Comparison of ENCODE assay signal across 23 cellular contexts in the genomic region with DNA sequence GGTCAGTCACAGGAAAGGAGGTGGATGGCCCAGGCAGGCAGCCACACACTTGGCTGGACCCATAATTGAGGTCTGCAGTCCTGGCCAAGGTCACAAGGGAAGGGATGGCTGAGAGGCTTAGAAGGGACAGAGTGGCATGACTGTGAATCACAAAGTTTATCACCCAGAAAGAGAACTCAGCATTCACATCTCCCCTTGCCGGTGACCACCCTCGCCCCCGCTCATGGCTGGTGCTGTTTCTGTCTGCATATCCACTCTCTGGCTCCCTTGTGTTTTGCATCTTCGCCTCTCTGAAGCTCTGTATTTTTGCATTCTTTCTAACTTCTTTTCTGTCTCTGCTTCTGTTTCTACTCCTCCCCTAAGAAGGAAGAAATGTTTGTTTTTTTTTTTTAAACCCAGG.
DNase-seq lines count a peak whose midpoint lies in the region; ATAC-seq, FAIRE-seq and TF ChIP-seq lines count a peak whose summit lies in the region.
"Had no signal": no experiment of that assay in that cellular context is flagged by ENCODE, and none has a peak within 500 bp of the region (broad histone marks: within the 10 kb centered on the region; RNA-seq: fewer than 3 reads in every experiment).

No MANE protein-coding gene starts in this region.

- H2BK15ac ChIP-seq in H1 (ENCODE audit: low read length), result no peak overlapping the region

- no peaks in the 10 kb centered on the region for H3K79me1 ChIP-seq in H1 (ENCODE audit: low read depth, low read length)

- H2BK5ac ChIP-seq in H1 (ENCODE audit: low read depth, low read length), result no peak overlapping the region

- H3K9me3 Mint-ChIP-seq in neural progenitor cell, result no peaks in the 10 kb centered on the region
- no peaks in the 10 kb centered on the region for H3K9me3 Mint-ChIP-seq in natural killer cell treated with Interleukin-12 subunit alpha and Interleukin-12 subunit beta and Interleukin-15 and Interleukin-18, amount 100 ng/mL, for 72 hours
- H3K9me3 Mint-ChIP-seq: CD8-positive, alpha-beta memory T cell had no signal

- peak overlapping the region; percentile 2 for H3K4me3 Mint-ChIP-seq in neural progenitor cell
- H3K4me3 Mint-ChIP-seq in natural killer cell treated with Interleukin-12 subunit alpha and Interleukin-12 subunit beta and Interleukin-15 and Interleukin-18, amount 100 ng/mL, for 72 hours, result no peak overlapping the region
- H3K4me3 Mint-ChIP-seq: CD8-positive, alpha-beta memory T cell had no signal

- H3K27me3 ChIP-seq in Karpas-422 (ENCODE audit: low read length), result no peaks in the 10 kb centered on the region
- peaks cover 0 to 1% (median 0%) of the 10 kb centered on the region in 4 experiments; a peak in 1 of 7 replicates for H3K27me3 ChIP-seq in H1 (replicated peaks in 1 of 4; ENCODE audit: control insufficient read depth in 3 of 4, extremely low read depth in 1 of 4, insufficient read depth in 3 of 4, low read length in 3 of 4)
- H3K27me3 ChIP-seq in neural progenitor cell, result no peaks in the 10 kb centered on the region
- no peaks in the 10 kb centered on the region for H3K27me3 ChIP-seq in skeletal muscle tissue (ENCODE audit: control insufficient read depth in 3 of 3, insufficient read depth in 3 of 3, low read length in 3 of 3)
- H3K27me3 ChIP-seq: Peyer's patch had no signal

- no peak overlapping the region for H3K14ac ChIP-seq in H1 (ENCODE audit: insufficient read length)

- H2AFZ ChIP-seq in Karpas-422 (ENCODE audit: low read length) (no peak overlapping the region), H1 (ENCODE audit: low read length) (no peak overlapping the region), neural progenitor cell (replicated peaks) (no peak overlapping the region)

- H3K9me3 ChIP-seq in Karpas-422 (ENCODE audit: low read length), result no peaks in the 10 kb centered on the region
- H3K9me3 ChIP-seq in H1 (ENCODE audit: insufficient read depth in 2 of 2, low read depth in 1 of 2, low read length in 1 of 2), result no peaks in the 10 kb centered on the region
- H3K9me3 ChIP-seq in neural progenitor cell (ENCODE audit: low read depth), result no peaks in the 10 kb centered on the region
- no peaks in the 10 kb centered on the region for H3K9me3 ChIP-seq in skeletal muscle tissue (ENCODE audit: control insufficient read depth in 3 of 3, low read length in 3 of 3)
- H3K9me3 ChIP-seq: Peyer's patch had no signal

- peaks cover 3% of the 10 kb centered on the region for H3F3A ChIP-seq in neural progenitor cell (ENCODE audit: low read depth)

- no peak overlapping the region for H3K23ac ChIP-seq in H1 (ENCODE audit: insufficient read length)

- no peak overlapping the region for H2BK120ac ChIP-seq in H1 (replicated peaks; ENCODE audit: low read depth, low read length)

- H2BK20ac ChIP-seq in H1 (ENCODE audit: low read length), result no peak overlapping the region

- WGBS in H1 (ENCODE audit: extremely low coverage in 1 of 2, insufficient coverage in 1 of 2, insufficient read length in 1 of 2, insufficient replicate concordance in 2 of 2, low coverage in 1 of 2, low lambda C conversion rate in 2 of 2, missing lambda C conversion rate in 1 of 2), 2 experiments, result 85% methylated on average over 4 of the region's 4 CpGs; no CpG with 5 or more reads in 1 of the 2 experiments

- no peak overlapping the region for H3K18ac ChIP-seq in H1 (ENCODE audit: extremely low read depth, low read length)

- peaks cover 73% of the 10 kb centered on the region for H3K4me1 Mint-ChIP-seq in neural progenitor cell
- no peaks in the 10 kb centered on the region for H3K4me1 Mint-ChIP-seq in natural killer cell treated with Interleukin-12 subunit alpha and Interleukin-12 subunit beta and Interleukin-15 and Interleukin-18, amount 100 ng/mL, for 72 hours (ENCODE audit: low read depth in 2 of 2)
- H3K4me1 Mint-ChIP-seq: CD8-positive, alpha-beta memory T cell had no signal

- 0 out of 2 replicates have a peak overlapping the region, but pooled peaks have one; percentile 39 for H2BK12ac ChIP-seq in H1 (ENCODE audit: low read depth, low read length)

- TF ChIP-seq RAD21 in H1 (IDR thresholded peaks at IDR 0.05 in 1 of 2, conservative IDR thresholded peaks at IDR 0.05 in 1 of 2; ENCODE audit: low read depth in 2 of 2, low read length in 2 of 2), result no peak

- POLR2A ChIA-PET in H1 (lab: Charles Lee; ENCODE audit: partially characterized antibody), result interaction anchor here (0.6 to 0.7 kb wide), 2 partner anchors 12 to 154 kb away, joined by 3 read pairs; no protein-coding TSS in a partner anchor

- no peak for TF ChIP-seq POLR2A in H1 (IDR thresholded peaks at IDR 0.05; ENCODE audit: control extremely low read depth in 1 of 2, low read depth in 2 of 2, low read length in 2 of 2)

- ATAC-seq in natural killer cell treated with Interleukin-12 subunit alpha and Interleukin-12 subunit beta and Interleukin-15 and Interleukin-18, amount 100 ng/mL, for 72 hours, result no peak

- H4K20me1 ChIP-seq in Karpas-422 (ENCODE audit: insufficient read depth, low read depth, low read length), result no peaks in the 10 kb centered on the region
- H4K20me1 ChIP-seq in H1 (replicated peaks in 1 of 2; ENCODE audit: control insufficient read depth in 1 of 2, insufficient read depth in 2 of 2, low read length in 2 of 2), result no peaks in the 10 kb centered on the region
- H4K20me1 ChIP-seq in neural progenitor cell (ENCODE audit: low read depth), result no peaks in the 10 kb centered on the region

- no peak overlapping the region for H2AK5ac ChIP-seq in H1 (ENCODE audit: low read depth, low read length)

- CTCF ChIA-PET in H1 (lab: Charles Lee; ENCODE audit: partially characterized antibody), result interaction anchor here (0.6 to 16.9 kb wide), 4 partner anchors 28 to 1285 kb away, joined by 3 to 315 read pairs (median 4); no protein-coding TSS in a partner anchor

- no peak overlapping the region for H3K4me3 ChIP-seq in Karpas-422 (ENCODE audit: low read length)
- no peak overlapping the region for H3K4me3 ChIP-seq in H1 (ENCODE audit: extremely low read depth in 1 of 4, insufficient read depth in 2 of 4, low read depth in 3 of 4, low read length in 4 of 4)
- no peak overlapping the region for H3K4me3 ChIP-seq in neural progenitor cell
- H3K4me3 ChIP-seq in skeletal muscle tissue (ENCODE audit: low read length in 3 of 3), result no peak overlapping the region
- H3K4me3 ChIP-seq: Peyer's patch had no signal

- no peak overlapping the region for H4K8ac ChIP-seq in H1 (ENCODE audit: extremely low read depth, insufficient read depth, low read length)

- DNase-seq in Karpas-422 (no peak), H1 (ENCODE audit: low read depth in 1 of 2, low spot score in 2 of 2) (no peak), neural progenitor cell (ENCODE audit: low spot score) (no peak), NCI-H1694 treated with DMSO at 0.1 percent for 48 hours (lab: John Stamatoyannopoulos, UW) (no peak), DMS53 (lab: John Stamatoyannopoulos, UW) (no peak)
- DNase-seq in stimulated activated naive CD4-positive, alpha-beta T cell (lab: John Stamatoyannopoulos, UW), result no peak
- no peak for DNase-seq in natural killer cell treated with Interleukin-12 subunit alpha and Interleukin-12 subunit beta and Interleukin-15 and Interleukin-18, amount 100 ng/mL, for 72 hours (ENCODE audit: low spot score)
- DNase-seq: 8988T; C1 segment of cervical spinal cord; Calu3; CD8-positive, alpha-beta memory T cell; DMS153; GDM1; KG1; MV-4-11; NCI-H1105 treated with DMSO at 0.1 percent for 48 hours; NCI-H2081; NCI-H446; NCI-H526; Peyer's patch had no signal

- H3K27me3 Mint-ChIP-seq in neural progenitor cell (ENCODE audit: insufficient read depth, low read depth), result peaks cover 4% of the 10 kb centered on the region
- H3K27me3 Mint-ChIP-seq in natural killer cell treated with Interleukin-12 subunit alpha and Interleukin-12 subunit beta and Interleukin-15 and Interleukin-18, amount 100 ng/mL, for 72 hours, result peaks cover 24 to 29% of the 10 kb centered on the region in 2 donors

- H3K27ac ChIP-seq in Karpas-422 (ENCODE audit: low read length), result peak overlapping the region; percentile 100
- no peak overlapping the region for H3K27ac ChIP-seq in H1 (ENCODE audit: low read depth, low read length)
- H3K27ac ChIP-seq in neural progenitor cell, result no peak overlapping the region
- H3K27ac ChIP-seq in skeletal muscle tissue (ENCODE audit: low read depth, low read length), result peak overlapping the region; percentile 61
- H3K27ac ChIP-seq: Peyer's patch had no signal

- no peaks in the 10 kb centered on the region for H3K9me2 ChIP-seq in Karpas-422 (replicated peaks; ENCODE audit: insufficient read depth, low read length)

- no peaks in the 10 kb centered on the region for H3K36me3 ChIP-seq in Karpas-422 (ENCODE audit: insufficient read depth, low read length)
- H3K36me3 ChIP-seq in H1 (ENCODE audit: control insufficient read depth in 2 of 4, insufficient read depth in 4 of 4, low read length in 3 of 4), result no peaks in the 10 kb centered on the region
- H3K36me3 ChIP-seq in neural progenitor cell, result no peaks in the 10 kb centered on the region
- no peaks in the 10 kb centered on the region for H3K36me3 ChIP-seq in skeletal muscle tissue (ENCODE audit: control insufficient read depth in 3 of 3, insufficient read depth in 3 of 3, low read length in 3 of 3)
- H3K36me3 ChIP-seq: Peyer's patch had no signal

- H3K56ac ChIP-seq in H1 (replicated peaks; ENCODE audit: insufficient read length, low read depth, low read length), result no peak overlapping the region

- no peak overlapping the region for H3K4me2 ChIP-seq in Karpas-422 (ENCODE audit: low read depth, low read length, poor library complexity, severe bottlenecking)
- no peak overlapping the region for H3K4me2 ChIP-seq in H1 (ENCODE audit: insufficient read depth in 1 of 2, low read depth in 2 of 2, low read length in 2 of 2)
- H3K4me2 ChIP-seq in neural progenitor cell, result no peak overlapping the region

- no peak for TF ChIP-seq EP300 in H1 (IDR thresholded peaks at IDR 0.05; ENCODE audit: borderline replicate concordance in 1 of 2, low read depth in 2 of 2, low read length in 2 of 2)

- H4K91ac ChIP-seq in H1 (replicated peaks; ENCODE audit: insufficient read length, low read length), result no peak overlapping the region

- peaks cover 78% of the 10 kb centered on the region for H3K4me1 ChIP-seq in Karpas-422 (ENCODE audit: low read length)
- peaks cover 4 to 17% (median 9%) of the 10 kb centered on the region in 4 experiments for H3K4me1 ChIP-seq in H1 (replicated peaks in 1 of 4; ENCODE audit: control insufficient read depth in 3 of 4, insufficient read depth in 4 of 4, low read length in 3 of 4)
- H3K4me1 ChIP-seq in neural progenitor cell, result peaks cover 51% of the 10 kb centered on the region
- peaks cover 56 to 74% (median 71%) of the 10 kb centered on the region in 3 donors for H3K4me1 ChIP-seq in skeletal muscle tissue (ENCODE audit: control insufficient read depth in 3 of 3, insufficient read depth in 3 of 3, low read length in 3 of 3)
- H3K4me1 ChIP-seq: Peyer's patch had no signal

- H3K9ac ChIP-seq in Karpas-422 (ENCODE audit: low read length) (peak overlapping the region; percentile 56), H1 (replicated peaks in 1 of 4; ENCODE audit: extremely low read depth in 1 of 4, low read depth in 3 of 4, low read length in 3 of 4) (no peak overlapping the region), neural progenitor cell (no peak overlapping the region), skeletal muscle tissue (ENCODE audit: low read depth in 1 of 3, low read length in 3 of 3) (no peak overlapping the region)

- peak overlapping the region; percentile 9 for H3K27ac Mint-ChIP-seq in neural progenitor cell
- H3K27ac Mint-ChIP-seq in natural killer cell treated with Interleukin-12 subunit alpha and Interleukin-12 subunit beta and Interleukin-15 and Interleukin-18, amount 100 ng/mL, for 72 hours, result no peak overlapping the region
- H3K27ac Mint-ChIP-seq: CD8-positive, alpha-beta memory T cell had no signal

- H4K5ac ChIP-seq in H1 (ENCODE audit: insufficient read length, low read depth, low read length), result no peak overlapping the region

- no peak overlapping the region for H3K4ac ChIP-seq in H1 (replicated peaks; ENCODE audit: insufficient read length, low read depth, low read length)

- H3K79me2 ChIP-seq in Karpas-422 (ENCODE audit: low read length), result no peaks in the 10 kb centered on the region
- H3K79me2 ChIP-seq in H1 (ENCODE audit: control insufficient read depth in 1 of 2, insufficient read depth in 2 of 2, low read length in 2 of 2), result no peaks in the 10 kb centered on the region
- H3K79me2 ChIP-seq in neural progenitor cell (ENCODE audit: low read depth), result no peaks in the 10 kb centered on the region

- H3K23me2 ChIP-seq in H1 (ENCODE audit: low read depth, low read length), result no peaks in the 10 kb centered on the region

- peaks cover 27% of the 10 kb centered on the region for H3K36me3 Mint-ChIP-seq in neural progenitor cell
- no peaks in the 10 kb centered on the region for H3K36me3 Mint-ChIP-seq in natural killer cell treated with Interleukin-12 subunit alpha and Interleukin-12 subunit beta and Interleukin-15 and Interleukin-18, amount 100 ng/mL, for 72 hours
- H3K36me3 Mint-ChIP-seq: CD8-positive, alpha-beta memory T cell had no signal

- no peak for FAIRE-seq in H1 (lab: Jason Lieb, UNC)
- FAIRE-seq: GM19239, HTR-8/SVneo had no signal

- TF ChIP-seq CTCF in H1 (IDR thresholded peaks at IDR 0.05; ENCODE audit: control extremely low read depth in 1 of 3, insufficient read depth in 1 of 3, low read depth in 1 of 3, low read length in 3 of 3) (no peak), neural progenitor cell (IDR thresholded peaks at IDR 0.05) (no peak)

Comparison
In these comparisons a context has a peak if more than half of its experiments do, and no peak if none do; other contexts are left out.
1. H3K27ac ChIP-seq: peak in Karpas-422 (single experiment) and skeletal muscle tissue (single experiment); none in H1 (single experiment) and neural progenitor cell (single experiment).